17 cellular contexts compared by ENCODE assay signal in genomic region chr18:74632856-74633255, GRCh38. TPM values are rescaled to one million over a fixed set of nuclear protein-coding genes. Genes with fewer than 3 reads are reported as not detected.
DNase-seq lines count a peak whose midpoint lies in the region; ATAC-seq and TF ChIP-seq lines count a peak whose summit lies in the region.
"Had no signal": no experiment of that assay in that cellular context is flagged by ENCODE, and none has a peak within 500 bp of the region (broad histone marks: within the 10 kb centered on the region; RNA-seq: fewer than 3 reads in every experiment).

No MANE protein-coding gene starts in this region.

- DNase-seq in activated CD4-positive, alpha-beta T cell treated with anti-CD3 and anti-CD28 coated beads, Interleukin-2, amount 10 ng/mL, durations not matched to agents 24 days and 14 days, result no peak
- DNase-seq in activated CD4-positive, alpha-beta T cell treated with anti-CD3 and anti-CD28 coated beads for 48 hours, result no peak
- no peak for DNase-seq in CD4-positive, CD25-positive, alpha-beta regulatory T cell
- no peak for DNase-seq in activated naive CD8-positive, alpha-beta T cell treated with anti-CD3 and anti-CD28 coated beads, Interleukin-2, amount 10 ng/mL, durations not matched to agents 7 days and 5 days
- no peak for DNase-seq in sigmoid colon
- DNase-seq in DMS114 treated with DMSO at 0.1 percent for 48 hours (lab: John Stamatoyannopoulos, UW; ENCODE audit: unreplicated experiment), result no peak
- DNase-seq: GF-D8, KBM-7, NCI-H1092 treated with DMSO at 0.1 percent for 48 hours, NCI-H1694 treated with DMSO at 0.1 percent for 48 hours, NCI-H69, PC-3 had no signal

- H3K9me3 Mint-ChIP-seq in activated CD4-positive, alpha-beta T cell treated with anti-CD3 and anti-CD28 coated beads, Interleukin-2, amount 10 ng/mL, durations not matched to agents 24 days and 14 days, result no peaks in the 10 kb centered on the region
- no peaks in the 10 kb centered on the region for H3K9me3 Mint-ChIP-seq in CD4-positive, CD25-positive, alpha-beta regulatory T cell
- H3K9me3 Mint-ChIP-seq in activated naive CD8-positive, alpha-beta T cell treated with anti-CD3 and anti-CD28 coated beads, Interleukin-2, amount 10 ng/mL, durations not matched to agents 7 days and 5 days, result no peaks in the 10 kb centered on the region

- peak overlapping the region; percentile 83 for H3K4me3 Mint-ChIP-seq in activated CD4-positive, alpha-beta T cell treated with anti-CD3 and anti-CD28 coated beads, Interleukin-2, amount 10 ng/mL, durations not matched to agents 24 days and 14 days
- H3K4me3 Mint-ChIP-seq in CD4-positive, CD25-positive, alpha-beta regulatory T cell, result no peak overlapping the region
- H3K4me3 Mint-ChIP-seq in activated naive CD8-positive, alpha-beta T cell treated with anti-CD3 and anti-CD28 coated beads, Interleukin-2, amount 10 ng/mL, durations not matched to agents 7 days and 5 days, result no peak overlapping the region

- H3K27me3 ChIP-seq in CD4-positive, CD25-positive, alpha-beta regulatory T cell (ENCODE audit: control insufficient read depth, insufficient read depth, low read length), result no peaks in the 10 kb centered on the region
- H3K27me3 ChIP-seq in Loucy (ENCODE audit: insufficient read depth, low read length, poor library complexity, severe bottlenecking) (no peaks in the 10 kb centered on the region), sigmoid colon (no peaks in the 10 kb centered on the region)

- no peaks in the 10 kb centered on the region for H3K9me3 ChIP-seq in CD4-positive, CD25-positive, alpha-beta regulatory T cell (ENCODE audit: control insufficient read depth in 2 of 2, low read length in 2 of 2)
- H3K9me3 ChIP-seq in Loucy (ENCODE audit: insufficient read depth, low read depth, low read length) (no peaks in the 10 kb centered on the region), sigmoid colon (no peaks in the 10 kb centered on the region)
- H3K9me3 ChIP-seq: HAP-1 had no signal

- no peaks in the 10 kb centered on the region for H3K9me2 ChIP-seq in Loucy (replicated peaks; ENCODE audit: low read depth, low read length)

- TF ChIP-seq EP300 in sigmoid colon (IDR thresholded peaks at IDR 0.05), result no peak

- peaks cover 38% of the 10 kb centered on the region for H3K36me3 Mint-ChIP-seq in activated CD4-positive, alpha-beta T cell treated with anti-CD3 and anti-CD28 coated beads, Interleukin-2, amount 10 ng/mL, durations not matched to agents 24 days and 14 days (ENCODE audit: low read depth)
- peaks cover 40% of the 10 kb centered on the region for H3K36me3 Mint-ChIP-seq in CD4-positive, CD25-positive, alpha-beta regulatory T cell
- H3K36me3 Mint-ChIP-seq in activated naive CD8-positive, alpha-beta T cell treated with anti-CD3 and anti-CD28 coated beads, Interleukin-2, amount 10 ng/mL, durations not matched to agents 7 days and 5 days, result peaks cover 16% of the 10 kb centered on the region

- no peak overlapping the region for H2AFZ ChIP-seq in Loucy (ENCODE audit: low read length)

- peak overlapping the region; percentile 94 for H3K27ac Mint-ChIP-seq in activated CD4-positive, alpha-beta T cell treated with anti-CD3 and anti-CD28 coated beads, Interleukin-2, amount 10 ng/mL, durations not matched to agents 24 days and 14 days
- peak overlapping the region in 2 of 3 donors; percentile 59 to 83 for H3K27ac Mint-ChIP-seq in CD4-positive, CD25-positive, alpha-beta regulatory T cell
- H3K27ac Mint-ChIP-seq in activated naive CD8-positive, alpha-beta T cell treated with anti-CD3 and anti-CD28 coated beads, Interleukin-2, amount 10 ng/mL, durations not matched to agents 7 days and 5 days, result peak overlapping the region; percentile 95

- no peak for TF ChIP-seq CTCF in Loucy (conservative IDR thresholded peaks at IDR 0.05; ENCODE audit: low read length)
- TF ChIP-seq CTCF in sigmoid colon (IDR thresholded peaks at IDR 0.05), result no peak

- peaks cover 33% of the 10 kb centered on the region for H3K36me3 ChIP-seq in CD4-positive, CD25-positive, alpha-beta regulatory T cell (ENCODE audit: control insufficient read depth, insufficient read depth, low read length)
- H3K36me3 ChIP-seq in Loucy (ENCODE audit: insufficient read depth, low read length), result peaks cover 22% of the 10 kb centered on the region; the same call in 1 of the 2 replicates
- peaks cover 0 to 40% (median 5%) of the 10 kb centered on the region in 4 donors for H3K36me3 ChIP-seq in sigmoid colon
- H3K36me3 ChIP-seq: HAP-1 had no signal

- ATAC-seq in CD4-positive, CD25-positive, alpha-beta regulatory T cell (ENCODE audit: low read depth in 2 of 2), result no peak
- no peak for ATAC-seq in activated naive CD8-positive, alpha-beta T cell treated with anti-CD3 and anti-CD28 coated beads, Interleukin-2, amount 10 ng/mL, durations not matched to agents 7 days and 5 days (ENCODE audit: low read depth)
- ATAC-seq in HG02610 (IDR thresholded peaks at IDR 0.05; ENCODE audit: unreplicated experiment), result no peak

- H3K4me1 Mint-ChIP-seq in activated CD4-positive, alpha-beta T cell treated with anti-CD3 and anti-CD28 coated beads, Interleukin-2, amount 10 ng/mL, durations not matched to agents 24 days and 14 days, result peaks cover 30% of the 10 kb centered on the region
- H3K4me1 Mint-ChIP-seq in CD4-positive, CD25-positive, alpha-beta regulatory T cell, result peaks cover 16 to 27% (median 18%) of the 10 kb centered on the region in 4 donors
- H3K4me1 Mint-ChIP-seq in activated naive CD8-positive, alpha-beta T cell treated with anti-CD3 and anti-CD28 coated beads, Interleukin-2, amount 10 ng/mL, durations not matched to agents 7 days and 5 days, result peaks cover 21% of the 10 kb centered on the region

- H3K27me3 Mint-ChIP-seq in activated CD4-positive, alpha-beta T cell treated with anti-CD3 and anti-CD28 coated beads, Interleukin-2, amount 10 ng/mL, durations not matched to agents 24 days and 14 days, result no peaks in the 10 kb centered on the region
- no peaks in the 10 kb centered on the region for H3K27me3 Mint-ChIP-seq in CD4-positive, CD25-positive, alpha-beta regulatory T cell
- H3K27me3 Mint-ChIP-seq in activated naive CD8-positive, alpha-beta T cell treated with anti-CD3 and anti-CD28 coated beads, Interleukin-2, amount 10 ng/mL, durations not matched to agents 7 days and 5 days, result no peaks in the 10 kb centered on the region

- intact Hi-C loops in activated CD4-positive, alpha-beta T cell treated with anti-CD3 and anti-CD28 coated beads, Interleukin-2, amount 10 ng/mL, durations not matched to agents 24 days and 14 days (cut with micrococcal nuclease), result loop anchor here (10.0 kb wide), 1 partner anchor 442 kb away; no protein-coding TSS in a partner anchor
- intact Hi-C loops in sigmoid colon (cut with DNase I), result no loop called here

- H3K4me3 ChIP-seq in CD4-positive, CD25-positive, alpha-beta regulatory T cell (ENCODE audit: low read depth, low read length), result no peak overlapping the region
- H3K4me3 ChIP-seq in Loucy (ENCODE audit: low read length, poor library complexity, severe bottlenecking), result no peak overlapping the region
- no peak overlapping the region for H3K4me3 ChIP-seq in sigmoid colon
- H3K4me3 ChIP-seq: HAP-1 had no signal

- TF ChIP-seq POLR2A in sigmoid colon (IDR thresholded peaks at IDR 0.05), result no peak

- H3F3A ChIP-seq in Loucy (ENCODE audit: low read depth), result peaks cover 13% of the 10 kb centered on the region; the same call in 1 of the 2 replicates

- H3K79me2 ChIP-seq in Loucy (ENCODE audit: insufficient read depth, low read length), result no peaks in the 10 kb centered on the region

- POLR2A ChIA-PET in activated naive CD8-positive, alpha-beta T cell treated with anti-CD3 and anti-CD28 coated beads, Interleukin-2, amount 10 ng/mL, durations not matched to agents 7 days and 5 days (lab: Charles Lee), result interaction anchor here (1.7 kb wide), 1 partner anchor 576 kb away, joined by 5 read pairs; the partner anchor contains the start of gene PTGR3

- H3K27ac ChIP-seq in CD4-positive, CD25-positive, alpha-beta regulatory T cell (ENCODE audit: insufficient read depth, low read length, poor library complexity, severe bottlenecking), result no peak overlapping the region
- no peak overlapping the region for H3K27ac ChIP-seq in sigmoid colon
- H3K27ac ChIP-seq: C4-2B, HL-60 had no signal

- H3K4me1 ChIP-seq in CD4-positive, CD25-positive, alpha-beta regulatory T cell (ENCODE audit: control insufficient read depth, insufficient read depth, low read length, poor library complexity, severe bottlenecking), result peaks cover 11% of the 10 kb centered on the region
- H3K4me1 ChIP-seq in Loucy (ENCODE audit: insufficient read depth, low read length, poor library complexity, severe bottlenecking) (peaks cover 23% of the 10 kb centered on the region), sigmoid colon (no peaks in the 10 kb centered on the region)
- H3K4me1 ChIP-seq: HAP-1 had no signal

- no peak overlapping the region for H3K9ac ChIP-seq in Loucy (ENCODE audit: low read depth, low read length, poor library complexity, severe bottlenecking)

- H4K20me1 ChIP-seq in Loucy (ENCODE audit: insufficient read depth, low read length, poor library complexity, severe bottlenecking), result no peaks in the 10 kb centered on the region

- WGBS in sigmoid colon, 2 donors, result 92 to 98% methylated on average over 4 of the region's 4 CpGs

- peak overlapping the region; percentile 63 for H3K4me2 ChIP-seq in Loucy (ENCODE audit: low read depth, low read length, poor library complexity, severe bottlenecking)

RNA-seq across cellular contexts. Expression of gene ZNF407, which starts 35.2 kb away (rescaled TPM):
- total RNA-seq in activated CD4-positive, alpha-beta T cell treated with anti-CD3 and anti-CD28 coated beads, Interleukin-2, amount 10 ng/mL, durations not matched to agents 24 days and 14 days, result 17.8 and 18.1 TPM in 2 replicates
- total RNA-seq in CD4-positive, CD25-positive, alpha-beta regulatory T cell, result 34.0 TPM
- polyA plus RNA-seq in CD4-positive, CD25-positive, alpha-beta regulatory T cell, result 1 to 10 TPM; 2.0 to 5.1 (median 3.8) TPM
- 10 to 100 TPM; 16.9 to 17.1 TPM for total RNA-seq in activated naive CD8-positive, alpha-beta T cell treated with anti-CD3 and anti-CD28 coated beads, Interleukin-2, amount 10 ng/mL, durations not matched to agents 7 days and 5 days
- 10 to 100 TPM; 16.3 to 19.8 (median 18.1) TPM for total RNA-seq in sigmoid colon
- polyA plus RNA-seq in sigmoid colon, result 1 to 10 TPM; 1.4 to 5.4 (median 1.8) TPM
